In the genomic region with DNA sequence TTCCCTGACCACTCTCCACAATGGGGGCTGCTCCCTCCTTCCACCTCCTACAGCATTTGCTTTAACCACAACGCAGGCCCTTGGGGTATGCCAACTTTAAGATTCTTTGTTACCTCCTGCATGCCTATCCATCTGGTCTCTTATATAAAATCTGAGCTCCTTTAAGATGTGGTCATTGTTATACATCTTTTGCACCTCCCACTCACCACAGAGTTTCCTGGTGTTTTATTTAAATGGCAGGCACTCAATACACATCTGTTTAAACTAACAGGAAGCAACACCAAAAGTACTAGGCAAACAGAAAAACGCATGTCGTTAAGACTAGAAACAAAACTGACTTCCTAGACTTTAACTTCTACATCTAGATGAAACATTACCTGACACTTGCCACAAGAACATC, we compare ENCODE assay signal across 11 cellular contexts. TPM values are rescaled to one million over a fixed set of nuclear protein-coding genes. Genes with fewer than 3 reads are reported as not detected.
A peak's percentile ranks its signal among the peaks of the same experiment; 100 is the strongest.
DNase-seq lines count a peak whose midpoint lies in the region; ATAC-seq lines count a peak whose summit lies in the region.
"Had no signal": no experiment of that assay in that cellular context is flagged by ENCODE, and none has a peak within 500 bp of the region (broad histone marks: within the 10 kb centered on the region; RNA-seq: fewer than 3 reads in every experiment).

No MANE protein-coding gene starts in this region.

- peaks cover 44% of the 10 kb centered on the region for H3K4me1 Mint-ChIP-seq in activated naive CD4-positive, alpha-beta T cell treated with anti-CD3 and anti-CD28 coated beads, Interleukin-2, amount 10 ng/mL, durations not matched to agents 7 days and 5 days
- H3K4me1 Mint-ChIP-seq in stimulated activated naive CD8-positive, alpha-beta T cell treated with anti-CD3 and anti-CD28 coated beads, Interleukin-15, Interleukin-2, amounts not matched to agents 100 ng/mL and 50 ng/mL, for 24 hours (ENCODE audit: low read depth) = peaks cover 54% of the 10 kb centered on the region
- H3K4me1 Mint-ChIP-seq: nephron had no signal

- CTCF ChIA-PET in activated naive CD4-positive, alpha-beta T cell treated with anti-CD3 and anti-CD28 coated beads, Interleukin-2, amount 10 ng/mL, durations not matched to agents 7 days and 5 days (lab: Charles Lee) = no interaction called here

- peak overlapping the region; percentile 59 for H3K4me3 Mint-ChIP-seq in activated naive CD4-positive, alpha-beta T cell treated with anti-CD3 and anti-CD28 coated beads, Interleukin-2, amount 10 ng/mL, durations not matched to agents 7 days and 5 days
- H3K4me3 Mint-ChIP-seq in stimulated activated naive CD8-positive, alpha-beta T cell treated with anti-CD3 and anti-CD28 coated beads, Interleukin-15, Interleukin-2, amounts not matched to agents 100 ng/mL and 50 ng/mL, for 24 hours = peak overlapping the region; percentile 55
- H3K4me3 Mint-ChIP-seq: nephron had no signal

- no peaks in the 10 kb centered on the region for H3K27me3 Mint-ChIP-seq in activated naive CD4-positive, alpha-beta T cell treated with anti-CD3 and anti-CD28 coated beads, Interleukin-2, amount 10 ng/mL, durations not matched to agents 7 days and 5 days
- no peaks in the 10 kb centered on the region for H3K27me3 Mint-ChIP-seq in stimulated activated naive CD8-positive, alpha-beta T cell treated with anti-CD3 and anti-CD28 coated beads, Interleukin-15, Interleukin-2, amounts not matched to agents 100 ng/mL and 50 ng/mL, for 24 hours

- peaks cover 38% of the 10 kb centered on the region for H3K36me3 Mint-ChIP-seq in activated naive CD4-positive, alpha-beta T cell treated with anti-CD3 and anti-CD28 coated beads, Interleukin-2, amount 10 ng/mL, durations not matched to agents 7 days and 5 days
- H3K36me3 Mint-ChIP-seq in stimulated activated naive CD8-positive, alpha-beta T cell treated with anti-CD3 and anti-CD28 coated beads, Interleukin-15, Interleukin-2, amounts not matched to agents 100 ng/mL and 50 ng/mL, for 24 hours (ENCODE audit: low read depth) = peaks cover 35% of the 10 kb centered on the region

- peak; percentile 78 for ATAC-seq in HG02840 (IDR thresholded peaks at IDR 0.05; ENCODE audit: low FRiP score, unreplicated experiment)
- ATAC-seq: K562 had no signal

- H3K9me3 Mint-ChIP-seq in activated naive CD4-positive, alpha-beta T cell treated with anti-CD3 and anti-CD28 coated beads, Interleukin-2, amount 10 ng/mL, durations not matched to agents 7 days and 5 days = peaks cover 30% of the 10 kb centered on the region
- peaks cover 15% of the 10 kb centered on the region for H3K9me3 Mint-ChIP-seq in stimulated activated naive CD8-positive, alpha-beta T cell treated with anti-CD3 and anti-CD28 coated beads, Interleukin-15, Interleukin-2, amounts not matched to agents 100 ng/mL and 50 ng/mL, for 24 hours

- H3K27ac Mint-ChIP-seq in activated naive CD4-positive, alpha-beta T cell treated with anti-CD3 and anti-CD28 coated beads, Interleukin-2, amount 10 ng/mL, durations not matched to agents 7 days and 5 days = peak overlapping the region; percentile 98
- peak overlapping the region; percentile 85 for H3K27ac Mint-ChIP-seq in stimulated activated naive CD8-positive, alpha-beta T cell treated with anti-CD3 and anti-CD28 coated beads, Interleukin-15, Interleukin-2, amounts not matched to agents 100 ng/mL and 50 ng/mL, for 24 hours
- H3K27ac Mint-ChIP-seq: nephron had no signal

- DNase-seq in activated naive CD4-positive, alpha-beta T cell treated with anti-CD3 and anti-CD28 coated beads, Interleukin-2, amount 10 ng/mL, durations not matched to agents 7 days and 5 days = peak; percentile 60
- DNase-seq in activated naive CD4-positive, alpha-beta T cell treated with anti-CD3 and anti-CD28 coated beads, Interleukin-2, amount 50 U/mL, for 16 hours = no peak
- DNase-seq in T follicular helper cell (ENCODE audit: low read depth) = peak; percentile 23
- DNase-seq in DMS79 treated with DMSO at 0.1 percent for 48 hours (lab: John Stamatoyannopoulos, UW) = no peak
- DNase-seq in cerebellum (ENCODE audit: low spot score) = no peak
- DNase-seq in AG08396 (ENCODE audit: low spot score) = no peak
- DNase-seq: stimulated activated CD8-positive, alpha-beta memory T cell treated with anti-CD3 and anti-CD28 coated beads, Interleukin-4, amount 100 ng/mL, for 48 hours had no signal

RNA-seq across cellular contexts. Expression of a gene that starts 36.3 kb away (rescaled TPM):
- total RNA-seq in cerebellum = 16.2 TPM

Comparison
In these comparisons a context has a peak if more than half of its experiments do, and no peak if none do; other contexts are left out.
1. DNase-seq: peak in activated naive CD4-positive, alpha-beta T cell treated with anti-CD3 and anti-CD28 coated beads, Interleukin-2, amount 10 ng/mL, durations not matched to agents 7 days and 5 days (single experiment) and T follicular helper cell (single experiment); none in activated naive CD4-positive, alpha-beta T cell treated with anti-CD3 and anti-CD28 coated beads, Interleukin-2, amount 50 U/mL, for 16 hours (single experiment), DMS79 treated with DMSO at 0.1 percent for 48 hours (single experiment), cerebellum (single experiment) and AG08396 (single experiment).